17 cellular contexts compared by ENCODE assay signal in the genomic region with DNA sequence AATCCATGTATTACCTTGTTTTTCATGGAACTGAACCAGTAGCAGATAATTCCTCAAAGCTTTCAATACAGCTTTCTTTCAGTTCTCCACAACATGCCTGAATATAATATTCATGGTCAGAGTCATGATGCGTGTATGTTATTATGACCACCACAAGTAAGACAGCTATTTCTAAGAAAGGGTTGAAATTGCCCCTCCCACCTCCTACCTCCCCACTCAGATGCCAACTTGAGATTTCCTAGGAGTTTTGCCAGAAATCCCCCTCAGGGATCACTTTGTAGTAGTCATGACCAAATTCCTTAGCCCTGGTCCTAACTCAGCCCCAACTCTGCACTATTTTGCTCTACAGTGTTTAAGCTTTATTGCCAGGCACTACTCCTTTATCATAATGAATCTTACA.
"Had no signal": no experiment of that assay in that cellular context is flagged by ENCODE, and none has a peak within 500 bp of the region (broad histone marks: within the 10 kb centered on the region; RNA-seq: fewer than 3 reads in every experiment).

No MANE protein-coding gene starts in this region.

- FAIRE-seq: islet of Langerhans had no signal

- ATAC-seq: gastrocnemius medialis; heart right ventricle; naive thymus-derived CD4-positive, alpha-beta T cell; psoas muscle had no signal

- H3K27me3 ChIP-seq: gastrocnemius medialis, heart right ventricle, right lobe of liver, stomach, transverse colon had no signal

- DNase-seq: gastrocnemius medialis; heart right ventricle; hypothalamus; kidney glomerular epithelial cell; naive thymus-derived CD4-positive, alpha-beta T cell; nephron progenitor cell; psoas muscle; retina; right lobe of liver; stimulated activated CD4-positive, alpha-beta T cell treated with anti-CD3 and anti-CD28 coated beads, Interleukin-2, amount 100 ng/mL, for 24 hours; stimulated activated CD4-positive, alpha-beta T cell treated with anti-CD3 and anti-CD28 coated beads, Interleukin-4, amount 100 ng/mL, for 4 hours; stimulated activated naive CD4-positive, alpha-beta T cell; stomach; substantia nigra; transverse colon had no signal

- H3K9me3 ChIP-seq: gastrocnemius medialis, heart right ventricle, psoas muscle, right lobe of liver, stomach, thoracic aorta, transverse colon had no signal

- H3K27ac ChIP-seq: heart right ventricle, psoas muscle, right lobe of liver, stomach, thoracic aorta, transverse colon had no signal

- H3K4me3 ChIP-seq: gastrocnemius medialis, heart right ventricle, psoas muscle, right lobe of liver, stomach, thoracic aorta, transverse colon had no signal
